Comparison of ENCODE assay signal across 28 cellular contexts in the genomic region with DNA sequence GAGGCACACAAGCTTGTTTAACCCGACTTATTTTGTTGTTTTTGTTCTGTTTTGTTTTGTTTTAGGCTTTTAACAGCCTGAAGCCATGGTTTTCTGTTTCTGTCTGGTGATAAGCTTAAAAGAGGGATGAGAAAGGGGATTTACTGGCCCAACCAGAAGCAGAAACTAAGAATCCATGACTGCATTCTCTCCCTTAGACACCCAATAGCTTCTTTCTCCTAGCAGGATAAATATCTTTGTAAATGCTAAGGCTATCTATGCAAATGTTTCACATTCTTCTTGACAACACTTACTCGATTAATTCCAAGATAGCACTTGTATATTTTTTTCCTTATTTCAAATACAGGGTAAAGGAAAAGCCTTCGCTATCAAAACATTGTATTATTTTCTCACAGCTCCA.
"Had no signal": no experiment of that assay in that cellular context is flagged by ENCODE, and none has a peak within 500 bp of the region (broad histone marks: within the 10 kb centered on the region; RNA-seq: fewer than 3 reads in every experiment).

No MANE protein-coding gene starts in this region.

- H3K4me1 Mint-ChIP-seq: activated CD4-positive, alpha-beta T cell treated with anti-CD3 and anti-CD28 coated beads for 36 hours; activated CD8-positive, alpha-beta memory T cell treated with anti-CD3 and anti-CD28 coated beads, Interleukin-2, amount 10 ng/mL, durations not matched to agents 7 days and 5 days; activated naive CD4-positive, alpha-beta T cell treated with anti-CD3 and anti-CD28 coated beads, Interleukin-2, amount 50 U/mL, for 24 hours; activated naive CD8-positive, alpha-beta T cell treated with anti-CD3 and anti-CD28 coated beads, Interleukin-2, amount 50 U/mL, for 24 hours; stimulated activated effector memory CD8-positive, alpha-beta T cell treated with anti-CD3 and anti-CD28 coated beads, Interleukin-12 subunit alpha, Interleukin-12 subunit beta, amount 100 ng/mL, for 72 hours had no signal

- H3K36me3 ChIP-seq: esophagus muscularis mucosa, neutrophil, thoracic aorta had no signal

- ATAC-seq: activated CD4-positive, alpha-beta T cell treated with anti-CD3 and anti-CD28 coated beads for 36 hours; activated CD8-positive, alpha-beta memory T cell treated with anti-CD3 and anti-CD28 coated beads, Interleukin-2, amount 10 ng/mL, durations not matched to agents 7 days and 5 days; activated CD8-positive, alpha-beta T cell treated with anti-CD3 and anti-CD28 coated beads, Interleukin-2, amount 10 ng/mL, durations not matched to agents 7 days and 5 days; activated naive CD8-positive, alpha-beta T cell treated with anti-CD3 and anti-CD28 coated beads, Interleukin-2, amount 50 U/mL, for 24 hours; foreskin keratinocyte; left cardiac atrium; left ventricle myocardium superior; natural killer cell treated with Interleukin-12 subunit alpha and Interleukin-12 subunit beta and Interleukin-15 and Interleukin-18, amount 100 ng/mL, for 72 hours; sciatic nerve; stimulated activated effector memory CD8-positive, alpha-beta T cell treated with anti-CD3 and anti-CD28 coated beads, Interleukin-12 subunit alpha, Interleukin-12 subunit beta, amount 100 ng/mL, for 72 hours had no signal

- H3K27me3 ChIP-seq: esophagus muscularis mucosa, foreskin keratinocyte, neutrophil had no signal

- H3K27me3 Mint-ChIP-seq: activated CD8-positive, alpha-beta memory T cell treated with anti-CD3 and anti-CD28 coated beads, Interleukin-2, amount 10 ng/mL, durations not matched to agents 7 days and 5 days; progenitor cell of endocrine pancreas had no signal

- H3K27ac Mint-ChIP-seq: activated CD4-positive, alpha-beta T cell treated with anti-CD3 and anti-CD28 coated beads for 36 hours; activated CD8-positive, alpha-beta memory T cell treated with anti-CD3 and anti-CD28 coated beads, Interleukin-2, amount 10 ng/mL, durations not matched to agents 7 days and 5 days; activated CD8-positive, alpha-beta T cell treated with anti-CD3 and anti-CD28 coated beads, Interleukin-2, amount 10 ng/mL, durations not matched to agents 7 days and 5 days; activated naive CD4-positive, alpha-beta T cell treated with anti-CD3 and anti-CD28 coated beads, Interleukin-2, amount 50 U/mL, for 24 hours; activated naive CD8-positive, alpha-beta T cell treated with anti-CD3 and anti-CD28 coated beads, Interleukin-2, amount 50 U/mL, for 24 hours; activated T-helper 2 cell treated with anti-CD3 and anti-CD28 coated beads, Interferon-gamma antibody, Interleukin-2, Interleukin-4, amounts not matched to agents 10 μg/mL and 5 μg/mL and 100 μg/mL, durations not matched to agents 14 hours and 24 hours and 36 hours; natural killer cell treated with Interleukin-12 subunit alpha and Interleukin-12 subunit beta and Interleukin-15 and Interleukin-18, amount 100 ng/mL, for 72 hours; progenitor cell of endocrine pancreas; stimulated activated effector memory CD8-positive, alpha-beta T cell treated with anti-CD3 and anti-CD28 coated beads, Interleukin-12 subunit alpha, Interleukin-12 subunit beta, amount 100 ng/mL, for 72 hours; stimulated activated naive CD8-positive, alpha-beta T cell treated with anti-CD3 and anti-CD28 coated beads, Interleukin-15, Interleukin-2, amounts not matched to agents 100 ng/mL and 50 ng/mL, for 24 hours; T-helper 2 cell treated with Interferon-gamma antibody and Interleukin-4, amounts not matched to agents 5 μg/mL and 100 μg/mL, for 36 hours had no signal

- H3K36me3 Mint-ChIP-seq: activated CD8-positive, alpha-beta memory T cell treated with anti-CD3 and anti-CD28 coated beads, Interleukin-2, amount 10 ng/mL, durations not matched to agents 7 days and 5 days; activated naive CD4-positive, alpha-beta T cell treated with anti-CD3 and anti-CD28 coated beads, Interleukin-2, amount 50 U/mL, for 24 hours; natural killer cell treated with Interleukin-12 subunit alpha and Interleukin-12 subunit beta and Interleukin-15 and Interleukin-18, amount 100 ng/mL, for 72 hours; stimulated activated effector memory CD8-positive, alpha-beta T cell treated with anti-CD3 and anti-CD28 coated beads, Interleukin-12 subunit alpha, Interleukin-12 subunit beta, amount 100 ng/mL, for 72 hours had no signal

- H3K4me3 ChIP-seq: esophagus muscularis mucosa, skin epidermis, thoracic aorta had no signal

- H3K9me3 Mint-ChIP-seq: activated naive CD8-positive, alpha-beta T cell treated with anti-CD3 and anti-CD28 coated beads, Interleukin-2, amount 50 U/mL, for 24 hours; activated T-helper 2 cell treated with anti-CD3 and anti-CD28 coated beads, Interferon-gamma antibody, Interleukin-2, Interleukin-4, amounts not matched to agents 10 μg/mL and 5 μg/mL and 100 μg/mL, durations not matched to agents 14 hours and 24 hours and 36 hours; T-helper 2 cell treated with Interferon-gamma antibody and Interleukin-4, amounts not matched to agents 5 μg/mL and 100 μg/mL, for 36 hours had no signal

- H3K4me3 Mint-ChIP-seq: activated CD4-positive, alpha-beta T cell treated with anti-CD3 and anti-CD28 coated beads for 36 hours; activated CD8-positive, alpha-beta memory T cell treated with anti-CD3 and anti-CD28 coated beads, Interleukin-2, amount 10 ng/mL, durations not matched to agents 7 days and 5 days; activated CD8-positive, alpha-beta T cell treated with anti-CD3 and anti-CD28 coated beads, Interleukin-2, amount 10 ng/mL, durations not matched to agents 7 days and 5 days; activated naive CD4-positive, alpha-beta T cell treated with anti-CD3 and anti-CD28 coated beads, Interleukin-2, amount 50 U/mL, for 24 hours; activated naive CD8-positive, alpha-beta T cell treated with anti-CD3 and anti-CD28 coated beads, Interleukin-2, amount 50 U/mL, for 24 hours; natural killer cell treated with Interleukin-12 subunit alpha and Interleukin-12 subunit beta and Interleukin-15 and Interleukin-18, amount 100 ng/mL, for 72 hours; stimulated activated effector memory CD8-positive, alpha-beta T cell treated with anti-CD3 and anti-CD28 coated beads, Interleukin-12 subunit alpha, Interleukin-12 subunit beta, amount 100 ng/mL, for 72 hours; stimulated activated naive CD8-positive, alpha-beta T cell treated with anti-CD3 and anti-CD28 coated beads, Interleukin-15, Interleukin-2, amounts not matched to agents 100 ng/mL and 50 ng/mL, for 24 hours; T-helper 2 cell treated with Interferon-gamma antibody and Interleukin-4, amounts not matched to agents 5 μg/mL and 100 μg/mL, for 36 hours had no signal

- H3K9me3 ChIP-seq: neutrophil, thoracic aorta had no signal

- DNase-seq: activated CD4-positive, alpha-beta T cell treated with anti-CD3 and anti-CD28 coated beads for 36 hours; activated CD4-positive, CD25-positive, alpha-beta regulatory T cell; activated CD8-positive, alpha-beta memory T cell treated with anti-CD3 and anti-CD28 coated beads, Interleukin-2, amount 10 ng/mL, durations not matched to agents 7 days and 5 days; activated CD8-positive, alpha-beta T cell treated with anti-CD3 and anti-CD28 coated beads, Interleukin-2, amount 10 ng/mL, durations not matched to agents 7 days and 5 days; activated naive CD8-positive, alpha-beta T cell treated with anti-CD3 and anti-CD28 coated beads, Interleukin-2, amount 50 U/mL, for 24 hours; activated T-cell treated with anti-CD3 and anti-CD28 coated beads, Interleukin-2, amount 50 U/mL, for 48 hours; amygdala; caudate nucleus; foreskin keratinocyte; islet precursor cell; left cardiac atrium; left ventricle myocardium superior; mammary epithelial cell; retina; stimulated activated CD4-positive, alpha-beta T cell treated with anti-CD3 and anti-CD28 coated beads, Interleukin-4, amount 100 ng/mL, for 24 hours; T-helper 1 cell had no signal

- H3K27ac ChIP-seq: esophagus muscularis mucosa, foreskin keratinocyte, neutrophil, skin epidermis, thoracic aorta had no signal

- H3K4me1 ChIP-seq: esophagus muscularis mucosa, foreskin keratinocyte had no signal
